Comparison of ENCODE assay signal across 17 cellular contexts in genomic region chr2:207416111-207416510, GRCh38.
DNase-seq lines count a peak whose midpoint lies in the region; ATAC-seq and TF ChIP-seq lines count a peak whose summit lies in the region.
"Had no signal": no experiment of that assay in that cellular context is flagged by ENCODE, and none has a peak within 500 bp of the region (broad histone marks: within the 10 kb centered on the region; RNA-seq: fewer than 3 reads in every experiment).

No MANE protein-coding gene starts in this region.

- peak; percentile 93 for ATAC-seq in body of pancreas
- ATAC-seq in right lobe of liver = peak; percentile 90 to 97 (median 95)
- no peak for ATAC-seq in activated T-cell treated with anti-CD3 and anti-CD28 coated beads, Interleukin-2, amount 50 U/mL, for 72 hours (replicated peaks in 1 of 2)
- ATAC-seq: Panc1 had no signal

- peaks cover 3% of the 10 kb centered on the region for H3K4me1 Mint-ChIP-seq in activated T-cell treated with anti-CD3 and anti-CD28 coated beads, Interleukin-2, amount 50 U/mL, for 72 hours (ENCODE audit: low read depth)
- H3K4me1 Mint-ChIP-seq: IgD-negative memory B cell had no signal

- H3K27ac ChIP-seq in 22Rv1 (peak overlapping the region; percentile 51), body of pancreas (no peak overlapping the region), right lobe of liver (no peak overlapping the region)

- H3K9me3 Mint-ChIP-seq in activated T-cell treated with anti-CD3 and anti-CD28 coated beads, Interleukin-2, amount 50 U/mL, for 72 hours = no peaks in the 10 kb centered on the region
- H3K9me3 Mint-ChIP-seq: H9 had no signal

- H3K9me3 ChIP-seq in body of pancreas (no peaks in the 10 kb centered on the region), right lobe of liver (no peaks in the 10 kb centered on the region)

- H3K27me3 ChIP-seq in body of pancreas = no peaks in the 10 kb centered on the region
- no peaks in the 10 kb centered on the region for H3K27me3 ChIP-seq in right lobe of liver

- no peaks in the 10 kb centered on the region for H3K36me3 Mint-ChIP-seq in activated T-cell treated with anti-CD3 and anti-CD28 coated beads, Interleukin-2, amount 50 U/mL, for 72 hours (ENCODE audit: insufficient read depth in 2 of 2)
- H3K36me3 Mint-ChIP-seq: IgD-negative memory B cell had no signal

- intact Hi-C loops in body of pancreas (cut with DNase I) (no loop called here), right lobe of liver (cut with DNase I) (no loop called here)

- 32 to 42% methylated on average over 3 of the region's 3 CpGs for WGBS in body of pancreas, 2 donors
- WGBS in right lobe of liver (ENCODE audit: insufficient coverage, low coverage, low lambda C conversion rate, missing lambda C conversion rate) = 15% methylated on average over 3 of the region's 3 CpGs

- peak; percentile 28 for DNase-seq in NCI-H69 (lab: John Stamatoyannopoulos, UW)
- peak in 3 of 4 donors; percentile 20 to 47 (median 32) for DNase-seq in body of pancreas
- peak in 1 of 3 donors; percentile 46 for DNase-seq in right lobe of liver
- DNase-seq in activated T-cell treated with anti-CD3 and anti-CD28 coated beads, Interleukin-2, amount 50 U/mL, for 72 hours = no peak
- no peak for DNase-seq in activated CD4-positive, CD25-positive, alpha-beta regulatory T cell (lab: John Stamatoyannopoulos, UW)
- no peak for DNase-seq in islet precursor cell
- DNase-seq in epidermal melanocyte (ENCODE audit: insufficient read length, low spot score) = no peak
- DNase-seq: C1 segment of cervical spinal cord, H9, NCI-H1092, NCI-H1694, NCI-H446, NCI-H748 treated with DMSO at 0.1 percent for 48 hours, SHP77 had no signal

- H3K27ac Mint-ChIP-seq in activated T-cell treated with anti-CD3 and anti-CD28 coated beads, Interleukin-2, amount 50 U/mL, for 72 hours = no peak overlapping the region
- H3K27ac Mint-ChIP-seq: H9, IgD-negative memory B cell had no signal

- H3K4me1 ChIP-seq in body of pancreas (no peaks in the 10 kb centered on the region), right lobe of liver (peaks cover 0 to 14% (median 0%) of the 10 kb centered on the region in 4 donors)

- TF ChIP-seq POLR2A in body of pancreas (IDR thresholded peaks at IDR 0.05) (no peak), right lobe of liver (IDR thresholded peaks at IDR 0.05) (no peak)

- H3K27me3 Mint-ChIP-seq in activated T-cell treated with anti-CD3 and anti-CD28 coated beads, Interleukin-2, amount 50 U/mL, for 72 hours (ENCODE audit: low read depth) = no peaks in the 10 kb centered on the region
- H3K27me3 Mint-ChIP-seq: IgD-negative memory B cell had no signal

- H3K4me3 ChIP-seq in body of pancreas (no peak overlapping the region), right lobe of liver (no peak overlapping the region)

- no peaks in the 10 kb centered on the region for H3K36me3 ChIP-seq in body of pancreas (replicated peaks in 1 of 2; ENCODE audit: insufficient read depth in 1 of 2, low read depth in 2 of 2)
- H3K36me3 ChIP-seq in right lobe of liver = no peaks in the 10 kb centered on the region

- no peak overlapping the region for H3K4me3 Mint-ChIP-seq in activated T-cell treated with anti-CD3 and anti-CD28 coated beads, Interleukin-2, amount 50 U/mL, for 72 hours
- H3K4me3 Mint-ChIP-seq: H9, IgD-negative memory B cell had no signal

- TF ChIP-seq CTCF in 22Rv1 (IDR thresholded peaks at IDR 0.05) (no peak), body of pancreas (IDR thresholded peaks at IDR 0.05) (no peak), right lobe of liver (IDR thresholded peaks at IDR 0.05) (no peak)

Comparison
In these comparisons a context has a peak if more than half of its experiments do, and no peak if none do; other contexts are left out.
1. DNase-seq: peak in NCI-H69 (single experiment) and body of pancreas (3 of 4); none in activated T-cell treated with anti-CD3 and anti-CD28 coated beads, Interleukin-2, amount 50 U/mL, for 72 hours (0 of 2), activated CD4-positive, CD25-positive, alpha-beta regulatory T cell (0 of 4), islet precursor cell (single experiment) and epidermal melanocyte (single experiment).
2. ATAC-seq: peak in body of pancreas (single experiment) and right lobe of liver (4 of 4); none in activated T-cell treated with anti-CD3 and anti-CD28 coated beads, Interleukin-2, amount 50 U/mL, for 72 hours (0 of 2).